Comparison of ENCODE assay signal across 8 cellular contexts in genomic region chr3:173397161-173398110, GRCh38. TPM values are rescaled to one million over a fixed set of nuclear protein-coding genes. Genes with fewer than 3 reads are reported as not detected.
DNase-seq lines count a peak whose midpoint lies in the region; ATAC-seq and TF ChIP-seq lines count a peak whose summit lies in the region.

TSS of gene NLGN1 (plus strand) at chr3:173397744.

- TF ChIP-seq POLR2A in spleen (IDR thresholded peaks at IDR 0.05): no peak

- H3K9me3 ChIP-seq in HUES64 (ENCODE audit: insufficient read depth, low read depth, low read length): no peaks in the 10 kb centered on the region
- H3K9me3 ChIP-seq in spleen: no peaks in the 10 kb centered on the region

- ATAC-seq in left lobe of liver (peak; percentile 61), HG03460 (IDR thresholded peaks at IDR 0.05; ENCODE audit: unreplicated experiment) (no peak)

- peak; percentile 53 for DNase-seq in CD1c-positive myeloid dendritic cell (ENCODE audit: extremely low spot score)
- peak; percentile 74 to 82 for DNase-seq in SHP77 (lab: John Stamatoyannopoulos, UW)
- peak; percentile 61 to 84 (median 72) for DNase-seq in dorsolateral prefrontal cortex
- no peak for DNase-seq in left lobe of liver (ENCODE audit: low spot score)
- peak; percentile 71 for DNase-seq in spleen
- no peak for DNase-seq in stimulated activated CD4-positive, alpha-beta T cell treated with anti-CD3 and anti-CD28 coated beads, Interleukin-2, amount 100 ng/mL, for 24 hours

- H3K27me3 ChIP-seq in HUES64 (ENCODE audit: insufficient read depth, low read length): peaks cover 40% of the 10 kb centered on the region
- no peaks in the 10 kb centered on the region for H3K27me3 ChIP-seq in dorsolateral prefrontal cortex
- peaks cover 5 to 98% (median 47%) of the 10 kb centered on the region in 7 donors for H3K27me3 ChIP-seq in spleen (replicated peaks in 1 of 7)

- H3K4me1 ChIP-seq in HUES64 (ENCODE audit: insufficient read depth, low read length) (peaks cover 21% of the 10 kb centered on the region), spleen (peaks cover 0 to 37% (median 33%) of the 10 kb centered on the region in 6 donors)

- H3K27ac ChIP-seq in HUES64 (ENCODE audit: low read depth, low read length) (peak within 1 kb of the TSS; percentile 54), dorsolateral prefrontal cortex (peak within 1 kb of the TSS; percentile 80 to 98 (median 91)), spleen (no peak within 1 kb of the TSS)

- intact Hi-C loops in dorsolateral prefrontal cortex (cut with DNase I) (loop anchor here (5.0 to 10.0 kb wide), 3 partner anchors 155 to 1045 kb away; no protein-coding TSS in a partner anchor), spleen (cut with DNase I; ENCODE audit: low total_unique reads) (no loop called here)

- peak within 1 kb of the TSS; percentile 71 for H3K9ac ChIP-seq in HUES64 (ENCODE audit: low read depth, low read length)

- WGBS in HUES64: under 1% methylated on average over 70 of the region's 70 CpGs
- 1 to 5% (median 2%) methylated on average over 60 to 70 of the region's 70 CpGs for WGBS in spleen, 5 donors

- peak within 1 kb of the TSS; percentile 92 for H3K4me3 ChIP-seq in HUES64 (ENCODE audit: low read length)
- peak within 1 kb of the TSS; percentile 51 to 90 (median 76) for H3K4me3 ChIP-seq in dorsolateral prefrontal cortex
- H3K4me3 ChIP-seq in spleen: peak within 1 kb of the TSS in 7 of 8 donors; percentile 4 to 77 (median 43)

- no peaks in the 10 kb centered on the region for H3K36me3 ChIP-seq in HUES64 (ENCODE audit: insufficient read depth, low read length)
- no peaks in the 10 kb centered on the region for H3K36me3 ChIP-seq in spleen

- TF ChIP-seq CTCF in dorsolateral prefrontal cortex (IDR thresholded peaks at IDR 0.05 in 54 of 56, conservative IDR thresholded peaks at IDR 0.05 in 2 of 56; ENCODE audit: low read depth in 1 of 56, partially characterized antibody in 56 of 56) (peak in 35 of 56 donors; percentile 4 to 48 (median 21)), spleen (IDR thresholded peaks at IDR 0.05 in 8 of 11, conservative IDR thresholded peaks at IDR 0.05 in 3 of 11) (no peak)

RNA-seq across cellular contexts. Expression of gene NLGN1, which starts in this region (rescaled TPM):
- polyA plus RNA-seq in HUES64 (2013, experiment 1 of 2): 8.2 TPM
- 10.8 TPM for polyA plus RNA-seq in HUES64 (2013, experiment 2 of 2)
- total RNA-seq in dorsolateral prefrontal cortex (10 to 100 TPM; 19.4 to 68.1 (median 55.8) TPM), left lobe of liver (not detected), spleen (under 1 TPM in 2 of 7 donors, not detected in 5; 0.03 to 0.13 TPM)
- polyA plus RNA-seq in spleen: under 1 TPM in 1 of 3 donors, not detected in 2; 0.03 TPM

Comparison
In these comparisons a context has a peak if more than half of its experiments do, and no peak if none do; other contexts are left out.
1. RNA of gene NLGN1 (total RNA-seq): 19.4 to 68.1 TPM in dorsolateral prefrontal cortex; not detected in left lobe of liver (single experiment) and 0.03 to 0.13 TPM in spleen; every median in the first group is over 10 times any median in the second.
2. Peak in ATAC-seq in left lobe of liver; RNA of the gene not detected or under 1 TPM.
3. Peak in DNase-seq and H3K4me3 ChIP-seq in spleen; RNA of the gene not detected or under 1 TPM.
4. DNase-seq: peak in CD1c-positive myeloid dendritic cell (single experiment), SHP77 (2 of 2) and dorsolateral prefrontal cortex (10 of 10); none in left lobe of liver (single experiment) and stimulated activated CD4-positive, alpha-beta T cell treated with anti-CD3 and anti-CD28 coated beads, Interleukin-2, amount 100 ng/mL, for 24 hours (0 of 2).
5. H3K27ac ChIP-seq: peak in HUES64 (single experiment) and dorsolateral prefrontal cortex (59 of 59); none in spleen (0 of 8).
6. CTCF ChIP-seq: peak in dorsolateral prefrontal cortex (35 of 56); none in spleen (0 of 11).
7. Peak in every context shown above with its lines, with median percentiles within 50 percentile points of each other: H3K4me3 ChIP-seq.